Comparison of ENCODE assay signal across 27 cellular contexts in genomic region chr6:156634048-156634447, GRCh38.
DNase-seq lines count a peak whose midpoint lies in the region; ATAC-seq and TF ChIP-seq lines count a peak whose summit lies in the region.
"Had no signal": no experiment of that assay in that cellular context is flagged by ENCODE, and none has a peak within 500 bp of the region (broad histone marks: within the 10 kb centered on the region; RNA-seq: fewer than 3 reads in every experiment).

No MANE protein-coding gene starts in this region.

- H3K4me3 ChIP-seq in right cardiac atrium (ENCODE audit: low read length) (no peak overlapping the region), fibroblast of lung (replicated peaks in 1 of 4; ENCODE audit: control extremely low read depth in 1 of 4, insufficient read depth in 1 of 4, low read depth in 3 of 4, low read length in 4 of 4) (no peak overlapping the region), upper lobe of right lung (no peak overlapping the region)
- H3K4me3 ChIP-seq: smooth muscle cell had no signal

- 81% methylated on average over 4 of the region's 4 CpGs for WGBS in right cardiac atrium

- no peaks in the 10 kb centered on the region for H3K27me3 Mint-ChIP-seq in T-helper 17 cell
- H3K27me3 Mint-ChIP-seq: T-cell had no signal

- intact Hi-C loops in right cardiac atrium (cut with DNase I): no loop called here
- intact Hi-C loops in left ventricle myocardium superior (cut with micrococcal nuclease): no loop called here
- intact Hi-C loops in upper lobe of right lung (cut with DNase I): no loop called here

- TF ChIP-seq CTCF in fibroblast of lung (conservative IDR thresholded peaks at IDR 0.05 in 1 of 2, IDR thresholded peaks at IDR 0.05 in 1 of 2; ENCODE audit: low read depth in 1 of 2, low read length in 2 of 2): no peak
- TF ChIP-seq CTCF in upper lobe of right lung (IDR thresholded peaks at IDR 0.05): no peak

- no peaks in the 10 kb centered on the region for H4K20me1 ChIP-seq in fibroblast of lung (ENCODE audit: control insufficient read depth, extremely low read depth, insufficient read depth, low read length)

- peak overlapping the region; percentile 52 for H2AFZ ChIP-seq in fibroblast of lung (ENCODE audit: low read length)

- no peaks in the 10 kb centered on the region for H3K79me2 ChIP-seq in fibroblast of lung (ENCODE audit: control insufficient read depth, insufficient read depth, low read length)

- H3K36me3 ChIP-seq in fibroblast of lung (ENCODE audit: control insufficient read depth, insufficient read depth, low read length) (no peaks in the 10 kb centered on the region), upper lobe of right lung (no peaks in the 10 kb centered on the region)
- H3K36me3 ChIP-seq: tibial artery had no signal

- H3K27ac Mint-ChIP-seq in T-helper 17 cell: peak overlapping the region; percentile 57
- H3K27ac Mint-ChIP-seq: CD8-positive, alpha-beta T cell; T-cell had no signal

- no peak overlapping the region for H3K4me3 Mint-ChIP-seq in T-helper 17 cell
- H3K4me3 Mint-ChIP-seq: CD8-positive, alpha-beta T cell had no signal

- no peak overlapping the region for H3K4me2 ChIP-seq in fibroblast of lung (ENCODE audit: extremely low read depth, insufficient read depth, low read length)

- no peak overlapping the region for H3K27ac ChIP-seq in right cardiac atrium (ENCODE audit: low read length)
- H3K27ac ChIP-seq in fibroblast of lung (ENCODE audit: insufficient read depth, low read length): no peak overlapping the region
- no peak overlapping the region for H3K27ac ChIP-seq in upper lobe of right lung
- H3K27ac ChIP-seq: tibial artery, VCaP had no signal

- no peak overlapping the region for H3K9ac ChIP-seq in fibroblast of lung (ENCODE audit: insufficient read depth, low read length)

- H3K9me3 ChIP-seq in right cardiac atrium (ENCODE audit: control insufficient read depth, low read length) (no peaks in the 10 kb centered on the region), T-helper 17 cell (ENCODE audit: control insufficient read depth, low read length, poor library complexity, severe bottlenecking) (no peaks in the 10 kb centered on the region), fibroblast of lung (ENCODE audit: control insufficient read depth, insufficient read depth, low read depth, low read length) (no peaks in the 10 kb centered on the region), upper lobe of right lung (no peaks in the 10 kb centered on the region)
- H3K9me3 ChIP-seq: tibial artery had no signal

- DNase-seq in right cardiac atrium (no peak), left ventricle myocardium superior (no peak), T-helper 17 cell (no peak), fibroblast of lung (ENCODE audit: low read depth in 2 of 2) (no peak), upper lobe of right lung (no peak)
- DNase-seq: activated CD4-positive, alpha-beta T cell treated with anti-CD3 and anti-CD28 coated beads, Interleukin-2, amount 50 U/mL, for 4 hours; activated T-cell treated with anti-CD3 and anti-CD28 coated beads for 4 hours; CD8-positive, alpha-beta T cell; cerebellar nuclear complex; DMS79 treated with DMSO at 0.1 percent for 48 hours; effector CD8-positive, alpha-beta T cell; left cardiac atrium; midbrain; MV-4-11; NCI-H187; NCI-H748 treated with DMSO at 0.1 percent for 48 hours; SHP77 treated with DMSO at 0.1 percent for 48 hours; stimulated activated CD4-positive, alpha-beta T cell treated with anti-CD3 and anti-CD28 coated beads, Interleukin-2, amount 100 ng/mL, for 48 hours; stimulated activated naive CD8-positive, alpha-beta T cell treated with anti-CD3 and anti-CD28 coated beads, Interleukin-15, Interleukin-2, amounts not matched to agents 100 U/mL and 50 U/mL, for 24 hours; T-cell; tibial artery had no signal

- ATAC-seq in right cardiac atrium: peak; percentile 20 to 62
- ATAC-seq in left ventricle myocardium superior: no peak
- no peak for ATAC-seq in T-helper 17 cell
- ATAC-seq in upper lobe of right lung: peak; percentile 36
- no peak for ATAC-seq in GM21381 (IDR thresholded peaks at IDR 0.05; ENCODE audit: unreplicated experiment)
- ATAC-seq in GM19324 (IDR thresholded peaks at IDR 0.05; ENCODE audit: low FRiP score, unreplicated experiment): no peak
- ATAC-seq in HG02588 (IDR thresholded peaks at IDR 0.05; ENCODE audit: unreplicated experiment): no peak
- ATAC-seq: CD8-positive, alpha-beta T cell; HCT116; left cardiac atrium; stimulated activated naive CD8-positive, alpha-beta T cell treated with anti-CD3 and anti-CD28 coated beads, Interleukin-15, Interleukin-2, amounts not matched to agents 100 U/mL and 50 U/mL, for 24 hours; T-cell had no signal

- H3K4me1 ChIP-seq in right cardiac atrium (ENCODE audit: control insufficient read depth, insufficient read depth, low read length) (no peaks in the 10 kb centered on the region), fibroblast of lung (ENCODE audit: control insufficient read depth, extremely low read depth, insufficient read depth, low read length) (no peaks in the 10 kb centered on the region), upper lobe of right lung (peaks cover 14% of the 10 kb centered on the region)

- H3K4me1 Mint-ChIP-seq in T-helper 17 cell: peaks cover 14% of the 10 kb centered on the region

- H3K27me3 ChIP-seq in right cardiac atrium (ENCODE audit: control insufficient read depth, insufficient read depth): no peaks in the 10 kb centered on the region
- no peaks in the 10 kb centered on the region for H3K27me3 ChIP-seq in fibroblast of lung (ENCODE audit: control insufficient read depth, insufficient read depth, low read length)
- H3K27me3 ChIP-seq in upper lobe of right lung: no peaks in the 10 kb centered on the region
- H3K27me3 ChIP-seq: tibial artery had no signal

- H3K36me3 Mint-ChIP-seq in T-helper 17 cell (ENCODE audit: low read depth): peaks cover 2% of the 10 kb centered on the region
- H3K36me3 Mint-ChIP-seq: CD8-positive, alpha-beta T cell; T-cell had no signal

Comparison
In these comparisons a context has a peak if more than half of its experiments do, and no peak if none do; other contexts are left out.
1. ATAC-seq: peak in right cardiac atrium (2 of 2) and upper lobe of right lung (single experiment); none in left ventricle myocardium superior (single experiment), T-helper 17 cell (single experiment), GM21381 (single experiment), GM19324 (single experiment) and HG02588 (single experiment).